In genomic region chr12:127750076-127750840, GRCh38 we compare ENCODE assay signal across 17 cellular contexts.
"Had no signal": no experiment of that assay in that cellular context is flagged by ENCODE, and none has a peak within 500 bp of the region (broad histone marks: within the 10 kb centered on the region; RNA-seq: fewer than 3 reads in every experiment).

No MANE protein-coding gene starts in this region.

- H3K4me3 Mint-ChIP-seq: central memory CD8-positive, alpha-beta T cell; naive thymus-derived CD8-positive, alpha-beta T cell; stimulated activated effector memory CD8-positive, alpha-beta T cell treated with anti-CD3 and anti-CD28 coated beads, Interleukin-12 subunit alpha, Interleukin-12 subunit beta, amount 100 ng/mL, for 72 hours had no signal

- H3K27me3 Mint-ChIP-seq: central memory CD8-positive, alpha-beta T cell had no signal

- H3K36me3 Mint-ChIP-seq: activated naive CD4-positive, alpha-beta T cell treated with anti-CD3 and anti-CD28 coated beads, Interleukin-2, amount 50 U/mL, for 72 hours; naive thymus-derived CD8-positive, alpha-beta T cell; stimulated activated effector memory CD8-positive, alpha-beta T cell treated with anti-CD3 and anti-CD28 coated beads, Interleukin-12 subunit alpha, Interleukin-12 subunit beta, amount 100 ng/mL, for 72 hours had no signal

- H3K9me3 ChIP-seq: esophagus squamous epithelium, lower lobe of right lung, thoracic aorta, upper lobe of right lung had no signal

- H2AFZ ChIP-seq: parathyroid adenoma had no signal

- H3K27ac Mint-ChIP-seq: activated naive CD4-positive, alpha-beta T cell treated with anti-CD3 and anti-CD28 coated beads, Interleukin-2, amount 50 U/mL, for 72 hours; naive thymus-derived CD8-positive, alpha-beta T cell; stimulated activated effector memory CD8-positive, alpha-beta T cell treated with anti-CD3 and anti-CD28 coated beads, Interleukin-12 subunit alpha, Interleukin-12 subunit beta, amount 100 ng/mL, for 72 hours had no signal

- H3K27me3 ChIP-seq: esophagus squamous epithelium, upper lobe of right lung had no signal

- H3K9ac ChIP-seq: parathyroid adenoma had no signal

- H3K79me2 ChIP-seq: parathyroid adenoma had no signal

- H3K4me3 ChIP-seq: coronary artery, esophagus squamous epithelium, lower lobe of right lung, thoracic aorta, upper lobe of right lung had no signal

- DNase-seq: activated CD4-positive, alpha-beta T cell treated with anti-CD3 and anti-CD28 coated beads, Interleukin-2, amount 50 U/mL, for 4 hours; activated gamma-delta T cell treated with Interleukin-2 at 50 U/mL for 16 hours; effector CD4-positive, alpha-beta T cell; esophagus squamous epithelium; foreskin melanocyte; glutamatergic neuron; lower lobe of right lung; naive thymus-derived CD8-positive, alpha-beta T cell; stimulated activated CD4-positive, alpha-beta T cell treated with anti-CD3 and anti-CD28 coated beads, Interleukin-4, amount 100 ng/mL, for 24 hours; T-helper 2 cell; upper lobe of right lung had no signal

- H3K36me3 ChIP-seq: esophagus squamous epithelium, lower lobe of right lung, thoracic aorta, upper lobe of right lung had no signal

- H3K27ac ChIP-seq: coronary artery, esophagus squamous epithelium, lower lobe of right lung, parathyroid adenoma, thoracic aorta, upper lobe of right lung had no signal

- H3K4me1 ChIP-seq: esophagus squamous epithelium, lower lobe of right lung, parathyroid adenoma, upper lobe of right lung had no signal

- H3K4me1 Mint-ChIP-seq: central memory CD8-positive, alpha-beta T cell; naive thymus-derived CD8-positive, alpha-beta T cell; stimulated activated effector memory CD8-positive, alpha-beta T cell treated with anti-CD3 and anti-CD28 coated beads, Interleukin-12 subunit alpha, Interleukin-12 subunit beta, amount 100 ng/mL, for 72 hours had no signal
